37 cellular contexts compared by ENCODE assay signal in genomic region chr15:46077220-46077619, GRCh38.
"Had no signal": no experiment of that assay in that cellular context is flagged by ENCODE, and none has a peak within 500 bp of the region (broad histone marks: within the 10 kb centered on the region; RNA-seq: fewer than 3 reads in every experiment).

No MANE protein-coding gene starts in this region.

- H3K36me3 Mint-ChIP-seq: activated CD4-positive, alpha-beta memory T cell treated with anti-CD3 and anti-CD28 coated beads for 36 hours; activated naive CD8-positive, alpha-beta T cell treated with anti-CD3 and anti-CD28 coated beads for 36 hours had no signal

- H3K27me3 Mint-ChIP-seq: activated B cell treated with CpG ODN at 0.5 μM for 24 hours; activated CD4-positive, alpha-beta memory T cell treated with anti-CD3 and anti-CD28 coated beads for 36 hours; activated naive CD8-positive, alpha-beta T cell treated with anti-CD3 and anti-CD28 coated beads for 36 hours; central memory CD8-positive, alpha-beta T cell had no signal

- H3K9me3 ChIP-seq: Peyer's patch, SJSA1, SK-N-SH had no signal

- DNase-seq: activated B cell treated with CpG ODN at 0.5 μM for 24 hours; activated CD4-positive, alpha-beta memory T cell treated with anti-CD3 and anti-CD28 coated beads for 36 hours; activated CD4-positive, alpha-beta T cell treated with anti-CD3 and anti-CD28 coated beads for 4 hours; activated CD4-positive, alpha-beta T cell treated with anti-CD3 and anti-CD28 coated beads, Interleukin-2, amount 50 U/mL, for 1 hour; activated CD4-positive, CD25-positive, alpha-beta regulatory T cell treated with anti-CD3 and anti-CD28 coated beads, Interleukin-2, amount 50 U/mL, for 72 hours; activated CD8-positive, alpha-beta memory T cell treated with anti-CD3 and anti-CD28 coated beads, Interleukin-2, amount 50 U/mL, for 4 hours; activated naive CD4-positive, alpha-beta T cell treated with anti-CD3 and anti-CD28 coated beads, Interleukin-2, amount 50 U/mL, for 16 hours; activated naive CD8-positive, alpha-beta T cell treated with anti-CD3 and anti-CD28 coated beads for 36 hours; activated T-cell treated with anti-CD3 and anti-CD28 coated beads for 4 hours; activated T-cell treated with anti-CD3 and anti-CD28 coated beads, Interleukin-2, amount 50 U/mL, for 4 hours; amniotic stem cell; aorta; Kasumi-1; KG1; MM.1S; MV-4-11; NCI-H1092; NCI-H1436 treated with DMSO at 0.1 percent for 48 hours; NCI-H187 treated with DMSO at 0.1 percent for 48 hours; NCI-H2081; NCI-H2171 treated with DMSO at 0.1 percent for 48 hours; NCI-H2227 treated with DMSO at 0.1 percent for 48 hours; NCI-H446; NCI-H510A treated with DMSO at 0.1 percent for 48 hours; NCI-H526 treated with DMSO at 0.1 percent for 48 hours; NCI-H82; PC-3; Peyer's patch; RPMI8226; SHP77 treated with DMSO at 0.1 percent for 48 hours; SK-N-SH had no signal

- H3K27ac Mint-ChIP-seq: activated B cell treated with CpG ODN at 0.5 μM for 24 hours; activated CD4-positive, alpha-beta memory T cell treated with anti-CD3 and anti-CD28 coated beads for 36 hours; activated naive CD8-positive, alpha-beta T cell treated with anti-CD3 and anti-CD28 coated beads for 36 hours; activated T-helper 1 cell treated with anti-CD3 and anti-CD28 coated beads, Interleukin-12 subunit alpha, Interleukin-12 subunit beta, Interleukin-2, Interleukin-4 antibody, amounts not matched to agents 30 ng/mL and 10 ng/mL and 1 ng/mL, durations not matched to agents 14 hours and 24 hours and 36 hours; T-helper 1 cell treated with Interleukin-12 subunit alpha and Interleukin-12 subunit beta and Interleukin-4 antibody, amounts not matched to agents 30 μg/mL and 1 μg/mL, for 36 hours; T-helper 2 cell treated with Interferon-gamma antibody and Interleukin-4, amounts not matched to agents 5 μg/mL and 100 μg/mL, for 36 hours had no signal

- H3K27ac ChIP-seq: cardiac muscle cell, Peyer's patch, SJSA1 had no signal

- ATAC-seq: activated T-cell treated with anti-CD3 and anti-CD28 coated beads, Interleukin-2, amount 50 U/mL, for 4 hours; PC-3 had no signal

- H3K4me1 Mint-ChIP-seq: activated B cell treated with CpG ODN at 0.5 μM for 24 hours; activated naive CD8-positive, alpha-beta T cell treated with anti-CD3 and anti-CD28 coated beads for 36 hours; central memory CD8-positive, alpha-beta T cell had no signal

- H3K27me3 ChIP-seq: cardiac muscle cell, Peyer's patch, SJSA1 had no signal

- H3K9me3 Mint-ChIP-seq: activated B cell treated with CpG ODN at 0.5 μM for 24 hours; activated CD4-positive, alpha-beta memory T cell treated with anti-CD3 and anti-CD28 coated beads for 36 hours; activated naive CD8-positive, alpha-beta T cell treated with anti-CD3 and anti-CD28 coated beads for 36 hours; activated T-cell treated with anti-CD3 and anti-CD28 coated beads, Interleukin-2, amount 50 U/mL, for 4 hours; activated T-helper 1 cell treated with anti-CD3 and anti-CD28 coated beads, Interleukin-12 subunit alpha, Interleukin-12 subunit beta, Interleukin-2, Interleukin-4 antibody, amounts not matched to agents 30 ng/mL and 10 ng/mL and 1 ng/mL, durations not matched to agents 14 hours and 24 hours and 36 hours; T-helper 1 cell treated with Interleukin-12 subunit alpha and Interleukin-12 subunit beta and Interleukin-4 antibody, amounts not matched to agents 30 μg/mL and 1 μg/mL, for 36 hours; T-helper 2 cell treated with Interferon-gamma antibody and Interleukin-4, amounts not matched to agents 5 μg/mL and 100 μg/mL, for 36 hours had no signal

- H3K4me3 Mint-ChIP-seq: activated B cell treated with CpG ODN at 0.5 μM for 24 hours; activated CD4-positive, alpha-beta memory T cell treated with anti-CD3 and anti-CD28 coated beads for 36 hours; activated naive CD8-positive, alpha-beta T cell treated with anti-CD3 and anti-CD28 coated beads for 36 hours; activated T-cell treated with anti-CD3 and anti-CD28 coated beads, Interleukin-2, amount 50 U/mL, for 4 hours; activated T-helper 1 cell treated with anti-CD3 and anti-CD28 coated beads, Interleukin-12 subunit alpha, Interleukin-12 subunit beta, Interleukin-2, Interleukin-4 antibody, amounts not matched to agents 30 ng/mL and 10 ng/mL and 1 ng/mL, durations not matched to agents 14 hours and 24 hours and 36 hours; central memory CD8-positive, alpha-beta T cell; T-helper 1 cell treated with Interleukin-12 subunit alpha and Interleukin-12 subunit beta and Interleukin-4 antibody, amounts not matched to agents 30 μg/mL and 1 μg/mL, for 36 hours; T-helper 2 cell treated with Interferon-gamma antibody and Interleukin-4, amounts not matched to agents 5 μg/mL and 100 μg/mL, for 36 hours had no signal

- H3K4me1 ChIP-seq: Peyer's patch, SJSA1 had no signal

- H3K4me3 ChIP-seq: cardiac muscle cell, Peyer's patch, SJSA1 had no signal

- H3K9ac ChIP-seq: SK-N-SH had no signal

- H3K36me3 ChIP-seq: cardiac muscle cell, Peyer's patch, SJSA1 had no signal

- H3K4me2 ChIP-seq: SK-N-SH had no signal
